Comparison of ENCODE assay signal across 8 cellular contexts in genomic region chr18:55322176-55322735, GRCh38.
DNase-seq lines count a peak whose midpoint lies in the region; ATAC-seq and TF ChIP-seq lines count a peak whose summit lies in the region.

No MANE protein-coding gene starts in this region.

- TF ChIP-seq CTCF in heart right ventricle (IDR thresholded peaks at IDR 0.05) (peak in 6 of 9 donors; percentile 13 to 52 (median 34)), ovary (IDR thresholded peaks at IDR 0.05) (peak in 1 of 3 donors; percentile 14)

- H3K4me1 ChIP-seq in heart right ventricle = peaks cover 2 to 52% (median 37%) of the 10 kb centered on the region in 9 donors
- H3K4me1 ChIP-seq in ovary (ENCODE audit: insufficient read depth) = peaks cover 3% of the 10 kb centered on the region

- H3K9me3 ChIP-seq in heart right ventricle = no peaks in the 10 kb centered on the region
- no peaks in the 10 kb centered on the region for H3K9me3 ChIP-seq in ovary

- peak in 12 of 14 donors; percentile 36 to 86 (median 75) for DNase-seq in C1 segment of cervical spinal cord (lab: John Stamatoyannopoulos, UW)
- DNase-seq in NCI-H2196 treated with DMSO at 0.1 percent for 48 hours (lab: John Stamatoyannopoulos, UW; ENCODE audit: unreplicated experiment) = peak; percentile 35
- peak; percentile 85 for DNase-seq in amniotic stem cell (lab: John Stamatoyannopoulos, UW)
- DNase-seq in heart right ventricle = peak; percentile 84 to 91
- peak; percentile 80 to 90 (median 86) for DNase-seq in ovary
- no peak for DNase-seq in stimulated activated CD4-positive, alpha-beta T cell treated with anti-CD3 and anti-CD28 coated beads, Interleukin-4, amount 100 ng/mL, for 1 hour

- peak; percentile 45 for TF ChIP-seq POLR2A in ovary (IDR thresholded peaks at IDR 0.05)

- peak overlapping the region; percentile 29 to 79 (median 64) for H3K4me3 ChIP-seq in heart right ventricle
- peak overlapping the region; percentile 54 for H3K4me3 ChIP-seq in ovary

- ATAC-seq in GM18907 (IDR thresholded peaks at IDR 0.05; ENCODE audit: unreplicated experiment) (peak; percentile 72), HG03103 (IDR thresholded peaks at IDR 0.05; ENCODE audit: low read depth, unreplicated experiment) (peak; percentile 48), heart right ventricle (peak; percentile 80 to 94 (median 88))

- WGBS in heart right ventricle, 2 donors = 0 to 1% methylated on average over 28 to 30 of the region's 30 CpGs
- WGBS in ovary, 3 donors = 0 to 1% (median 1%) methylated on average over 30 of the region's 30 CpGs

- TF ChIP-seq EP300 in ovary (IDR thresholded peaks at IDR 0.05) = no peak

- intact Hi-C loops in heart right ventricle (cut with DNase I) = loop anchor here in 7 of 10 donors (2.0 to 10.0 kb wide), 14 partner anchors 57 to 1253 kb away; partner anchors contain the start of gene TCF4 (in 5 of the 7)
- intact Hi-C loops in ovary (cut with DNase I) = loop anchor here in 3 of 4 donors (5.0 to 10.0 kb wide), 4 partner anchors 75 to 263 kb away; partner anchors contain the start of gene TCF4 (in 1 of the 3)

- H3K36me3 ChIP-seq in heart right ventricle (no peaks in the 10 kb centered on the region), ovary (no peaks in the 10 kb centered on the region)

- H3K27ac ChIP-seq in heart right ventricle (peak overlapping the region; percentile 87 to 98 (median 94)), ovary (peak overlapping the region; percentile 96 to 97)

- H3K27me3 ChIP-seq in heart right ventricle = no peaks in the 10 kb centered on the region
- H3K27me3 ChIP-seq in ovary = no peaks in the 10 kb centered on the region
